ENCODE assay signal across 16 cellular contexts in genomic region chr6:134064461-134064860, GRCh38. TPM values are rescaled to one million over a fixed set of nuclear protein-coding genes. Genes with fewer than 3 reads are reported as not detected.
DNase-seq lines count a peak whose midpoint lies in the region; ATAC-seq, FAIRE-seq and TF ChIP-seq lines count a peak whose summit lies in the region.
"Had no signal": no experiment of that assay in that cellular context is flagged by ENCODE, and none has a peak within 500 bp of the region (broad histone marks: within the 10 kb centered on the region; RNA-seq: fewer than 3 reads in every experiment).

No MANE protein-coding gene starts in this region.

- peaks cover 2% of the 10 kb centered on the region for H3K27me3 Mint-ChIP-seq in brain

- no peaks in the 10 kb centered on the region for H3K27me3 ChIP-seq in neuron (ENCODE audit: insufficient read depth, low read length)
- H3K27me3 ChIP-seq in right cardiac atrium (ENCODE audit: control insufficient read depth, insufficient read depth) = no peaks in the 10 kb centered on the region
- H3K27me3 ChIP-seq: BLaER1, SJSA1 had no signal

- CTCF ChIA-PET in A549 (lab: Yijun Ruan, JAX) = interaction anchor here (0.7 to 6.7 kb wide), 34 partner anchors 10 to 872 kb away, joined by 3 to 128 read pairs (median 6); partner anchors contain the start of genes SLC2A12 and TBPL1

- TF ChIP-seq EP300 in A549 (IDR thresholded peaks at IDR 0.05) = no peak

- no peak overlapping the region for H3K4me3 Mint-ChIP-seq in brain
- H3K4me3 Mint-ChIP-seq: CD4-positive, alpha-beta T cell had no signal

- H3K4me3 ChIP-seq in A549 = no peak overlapping the region
- no peak overlapping the region for H3K4me3 ChIP-seq in neuron (ENCODE audit: low read length)
- no peak overlapping the region for H3K4me3 ChIP-seq in right cardiac atrium (ENCODE audit: low read length)
- H3K4me3 ChIP-seq: BLaER1, PC-9, SJSA1 had no signal

- TF ChIP-seq POLR2A in A549 (IDR thresholded peaks at IDR 0.05; ENCODE audit: low read length) = no peak

- no peaks in the 10 kb centered on the region for H3K36me3 Mint-ChIP-seq in brain

- peaks cover 0 to 5% (median 3%) of the 10 kb centered on the region in 5 experiments for H3K9me3 Mint-ChIP-seq in brain
- H3K9me3 Mint-ChIP-seq: CD4-positive, alpha-beta T cell had no signal

- H3K4me2 ChIP-seq in A549 = no peak overlapping the region
- H3K4me2 ChIP-seq: BLaER1 had no signal

- H3K4me1 Mint-ChIP-seq in brain = peaks cover 33% of the 10 kb centered on the region

- H3K27ac ChIP-seq in A549 (no peak overlapping the region), right cardiac atrium (ENCODE audit: low read length) (no peak overlapping the region)
- H3K27ac ChIP-seq: BLaER1, PC-9, SJSA1 had no signal

- no peak for TF ChIP-seq RAD21 in A549 (conservative IDR thresholded peaks at IDR 0.05 in 1 of 2, IDR thresholded peaks at IDR 0.05 in 1 of 2)

- DNase-seq in A549 (ENCODE audit: low read depth in 1 of 2, low spot score in 1 of 2) (no peak), right cardiac atrium (no peak), NOMO-1 (lab: John Stamatoyannopoulos, UW; ENCODE audit: unreplicated experiment in 2 of 2) (no peak)
- DNase-seq: COR-L47, NCI-H1436 treated with DMSO at 0.1 percent for 48 hours had no signal

- peaks cover 20% of the 10 kb centered on the region for H3K4me1 ChIP-seq in A549
- H3K4me1 ChIP-seq in neuron (ENCODE audit: insufficient read depth, low read length) = peaks cover 26% of the 10 kb centered on the region
- H3K4me1 ChIP-seq in right cardiac atrium (ENCODE audit: control insufficient read depth, insufficient read depth, low read length) = no peaks in the 10 kb centered on the region
- H3K4me1 ChIP-seq: BLaER1 had no signal

- 94% methylated on average over 1 of the region's 1 CpG for WGBS in A549 (ENCODE audit: missing lambda C conversion rate)
- 88% methylated on average over 1 of the region's 1 CpG for WGBS in right cardiac atrium

- peak overlapping the region; percentile 52 for H2AFZ ChIP-seq in neuron (ENCODE audit: low read depth, low read length)

- TF ChIP-seq CTCF in A549 (IDR thresholded peaks at IDR 0.05) (no peak), brain (conservative IDR thresholded peaks at IDR 0.05) (no peak)

- no peaks in the 10 kb centered on the region for H3K9me3 ChIP-seq in A549
- no peaks in the 10 kb centered on the region for H3K9me3 ChIP-seq in neuron (ENCODE audit: low read length)
- H3K9me3 ChIP-seq in right cardiac atrium (ENCODE audit: control insufficient read depth, low read length) = no peaks in the 10 kb centered on the region
- H3K9me3 ChIP-seq: BLaER1, SJSA1 had no signal

- intact Hi-C loops in right cardiac atrium (cut with DNase I) = loop anchor here in 3 of 4 donors (5.0 to 10.0 kb wide), 4 partner anchors 87 to 140 kb away; no protein-coding TSS in a partner anchor

- H3K36me3 ChIP-seq in neuron (ENCODE audit: insufficient read depth, low read length) = no peaks in the 10 kb centered on the region
- H3K36me3 ChIP-seq: BLaER1, SJSA1 had no signal

- ATAC-seq in A549 = peak; percentile 52; a peak in 3 of 6 replicates
- ATAC-seq in HG03175 (IDR thresholded peaks at IDR 0.05; ENCODE audit: unreplicated experiment) = peak; percentile 3
- no peak for ATAC-seq in GM18498 (IDR thresholded peaks at IDR 0.05; ENCODE audit: unreplicated experiment)
- ATAC-seq in right cardiac atrium = no peak
- ATAC-seq in HG02623 (IDR thresholded peaks at IDR 0.05; ENCODE audit: unreplicated experiment) = no peak

- H3K27ac Mint-ChIP-seq in brain = peak overlapping the region in 3 of 5 experiments; percentile 34 to 92 (median 49)
- H3K27ac Mint-ChIP-seq: CD4-positive, alpha-beta T cell had no signal

- POLR2A ChIA-PET in A549 (lab: Yijun Ruan, JAX) = no interaction called here

- FAIRE-seq in A549 (lab: Jason Lieb, UNC) = no peak
- FAIRE-seq: G401.6 had no signal

TF ChIP-seq in A549, 52 proteins besides CTCF, POLR2A, EP300 and RAD21:
- no peak for TF ChIP-seq NPAS2 (CRISPR knock-in tag; IDR thresholded peaks at IDR 0.05; ENCODE audit: borderline replicate concordance)
- no peak for TF ChIP-seq MAFK (IDR thresholded peaks at IDR 0.05; ENCODE audit: partially characterized antibody)
- TF ChIP-seq E2F6 (IDR thresholded peaks at IDR 0.05; ENCODE audit: borderline replicate concordance, low read depth) = no peak
- no peak for TF ChIP-seq CBX8 (IDR thresholded peaks at IDR 0.05)
- no peak for TF ChIP-seq CEBPB (IDR thresholded peaks at IDR 0.05)
- no peak for TF ChIP-seq CHD2 (IDR thresholded peaks at IDR 0.05; ENCODE audit: low read length, partially characterized antibody)
- no peak for TF ChIP-seq JUNB (IDR thresholded peaks at IDR 0.05)
- no peak for TF ChIP-seq MAX (IDR thresholded peaks at IDR 0.05)
- no peak for TF ChIP-seq BHLHE40 (IDR thresholded peaks at IDR 0.05; ENCODE audit: low read depth, low read length)
- TF ChIP-seq FOSL2 (IDR thresholded peaks at IDR 0.05) = no peak
- no peak for TF ChIP-seq FOSL2 (CRISPR knock-in tag; IDR thresholded peaks at IDR 0.05)
- no peak for TF ChIP-seq JUN (IDR thresholded peaks at IDR 0.05)
- no peak for TF ChIP-seq HOXB5 (CRISPR knock-in tag; IDR thresholded peaks at IDR 0.05)
- no peak for TF ChIP-seq ATOH8 (CRISPR knock-in tag; IDR thresholded peaks at IDR 0.05; ENCODE audit: low read depth)
- TF ChIP-seq CHD4 (IDR thresholded peaks at IDR 0.05; ENCODE audit: borderline replicate concordance) = no peak
- TF ChIP-seq RNF2 (IDR thresholded peaks at IDR 0.05; ENCODE audit: borderline replicate concordance, low read depth) = no peak
- TF ChIP-seq GATA3 (IDR thresholded peaks at IDR 0.05; ENCODE audit: borderline replicate concordance) = no peak
- TF ChIP-seq NR3C1 (IDR thresholded peaks at IDR 0.05) = no peak
- TF ChIP-seq TP53 (CRISPR knock-in tag; IDR thresholded peaks at IDR 0.05) = no peak
- no peak for TF ChIP-seq SMC3 (IDR thresholded peaks at IDR 0.05)
TF ChIP-seq in A549: peak in this region for 0.

RNA-seq across cellular contexts. Expression of gene SLC2A12, which starts 12.0 kb away (rescaled TPM):
- polyA plus RNA-seq in A549 (2011; rRNA removed) (2.8 and 3.0 TPM in 2 replicates), A549 (2017; fragmentation: RNase III; extraction: RNeasy Plus Mini Kit Qiagen cat#74134 plus additional on column Dnase treatment) (0.45 to 0.87 TPM (median 0.65 TPM) in 3 replicates), brain (ENCODE audit: insufficient read depth, low read depth, low replicate concordance) (2.7 TPM), right cardiac atrium (10.3 TPM)
- polyA plus RNA-seq in A549 (2012; cell fraction: cytosol; rRNA removed) = 0.17 and 0.31 TPM in 2 replicates
- 0.14 and 0.27 TPM in 2 replicates for polyA plus RNA-seq in A549 (2012; cell fraction: nucleus; rRNA removed)
- polyA minus RNA-seq in A549 (2011; rRNA and poly(A)+ RNA removed) = 3.2 and 4.0 TPM in 2 replicates
- total RNA-seq in right cardiac atrium = 10 to 100 TPM; 10.9 to 20.3 (median 17.7) TPM
- total RNA-seq: CD4-positive, alpha-beta T cell; MCF 10A had no signal

Comparison
In these comparisons a context has a peak if more than half of its experiments do, and no peak if none do; other contexts are left out.
1. ATAC-seq: peak in A549 (2 of 2) and HG03175 (single experiment); none in GM18498 (single experiment), right cardiac atrium (0 of 2) and HG02623 (single experiment).